9 cellular contexts compared by ENCODE assay signal in the genomic region with DNA sequence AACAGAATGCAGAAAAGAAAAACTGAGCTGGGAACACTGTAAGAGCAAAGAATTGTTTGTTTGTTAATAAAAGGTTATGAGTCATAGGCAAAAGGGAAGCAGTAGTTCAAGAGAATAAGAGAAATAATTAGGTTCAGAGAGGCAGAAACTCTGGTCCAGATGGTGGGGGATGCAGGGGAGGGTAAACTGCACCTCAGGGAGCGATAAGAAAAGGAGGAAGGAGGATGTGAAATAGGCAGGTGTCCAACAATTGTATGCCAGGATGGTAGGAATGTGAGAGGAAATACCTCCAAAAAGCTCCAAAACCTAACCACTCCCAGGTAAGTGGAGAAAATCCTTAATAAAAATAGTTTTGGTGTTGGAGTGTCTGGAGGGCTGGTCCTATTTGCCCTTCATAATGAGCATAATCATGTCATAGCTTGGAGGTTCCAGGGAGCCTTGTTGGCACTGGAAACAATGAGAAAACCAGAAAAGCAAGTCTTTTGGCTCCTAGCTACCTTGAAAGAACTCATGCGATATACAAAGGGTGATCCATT.
DNase-seq lines count a peak whose midpoint lies in the region; ATAC-seq and TF ChIP-seq lines count a peak whose summit lies in the region.
"Had no signal": no experiment of that assay in that cellular context is flagged by ENCODE, and none has a peak within 500 bp of the region (broad histone marks: within the 10 kb centered on the region; RNA-seq: fewer than 3 reads in every experiment).

No MANE protein-coding gene starts in this region.

- no peaks in the 10 kb centered on the region for H4K20me1 ChIP-seq in OCI-LY7 (ENCODE audit: insufficient read depth, low read length)

- no TSS peak for BruUV-seq in OCI-LY7 (replicated peaks; lab: Mats Ljungman, UMichigan)

- POLR2A ChIA-PET in OCI-LY7 (lab: Charles Lee), result interaction anchor here (0.7 to 1.1 kb wide), 4 partner anchors 9 to 13 kb away, joined by 3 read pairs; no protein-coding TSS in a partner anchor

- H3K9me2 ChIP-seq in OCI-LY7 (ENCODE audit: insufficient read depth, low read length), result no peaks in the 10 kb centered on the region

- H3K36me3 ChIP-seq in OCI-LY7 (ENCODE audit: insufficient read depth, low read length), result no peaks in the 10 kb centered on the region
- H3K36me3 ChIP-seq: SJSA1 had no signal

- ATAC-seq in activated T-cell treated with anti-CD3 and anti-CD28 coated beads, Interleukin-2, amount 50 U/mL, for 4 hours, result no peak
- ATAC-seq in GM18505 (IDR thresholded peaks at IDR 0.05; ENCODE audit: unreplicated experiment), result no peak

- H3K4me3 ChIP-seq in OCI-LY7 (ENCODE audit: low read depth, low read length, poor library complexity, severe bottlenecking), result no peak overlapping the region
- H3K4me3 ChIP-seq: SJSA1 had no signal

- intact Hi-C loops in OCI-LY7 (cut with micrococcal nuclease; ENCODE audit: unreplicated experiment), result no loop called here

- H2AFZ ChIP-seq in OCI-LY7 (ENCODE audit: low read length), result peak overlapping the region; percentile 13; the same call in 1 of the 2 replicates

- DNase-seq in CD1c-positive myeloid dendritic cell (ENCODE audit: extremely low spot score), result peak; percentile 52
- DNase-seq in HCEC 1CT, result peak; percentile 18
- DNase-seq in OCI-LY7 (ENCODE audit: low spot score), result no peak
- peak; percentile 31 for DNase-seq in left kidney (ENCODE audit: low read depth, low spot score)
- DNase-seq in DMS114 treated with DMSO at 0.1 percent for 48 hours (lab: John Stamatoyannopoulos, UW; ENCODE audit: unreplicated experiment), result no peak
- DNase-seq in activated T-cell treated with anti-CD3 and anti-CD28 coated beads, Interleukin-2, amount 50 U/mL, for 4 hours, result no peak
- no peak for DNase-seq in mesenteric fat pad (ENCODE audit: low spot score)

- H3K79me2 ChIP-seq in OCI-LY7 (ENCODE audit: insufficient read depth, low read depth, low read length), result no peaks in the 10 kb centered on the region

- 0 out of 2 replicates have a peak overlapping the region, but pooled peaks have one; percentile 2 for H3K4me2 ChIP-seq in OCI-LY7 (ENCODE audit: low read length)

- no peaks in the 10 kb centered on the region for H3K9me3 ChIP-seq in OCI-LY7 (ENCODE audit: low read length)

- no peak overlapping the region for H3K27ac ChIP-seq in OCI-LY7 (ENCODE audit: low read depth, low read length, poor library complexity, severe bottlenecking)
- H3K27ac ChIP-seq: SJSA1 had no signal

- H3K4me1 Mint-ChIP-seq in activated T-cell treated with anti-CD3 and anti-CD28 coated beads, Interleukin-2, amount 50 U/mL, for 4 hours (ENCODE audit: low read depth), result peaks cover 62% of the 10 kb centered on the region

- no peak for TF ChIP-seq CTCF in OCI-LY7 (conservative IDR thresholded peaks at IDR 0.05; ENCODE audit: low read length)

- H3K36me3 Mint-ChIP-seq in activated T-cell treated with anti-CD3 and anti-CD28 coated beads, Interleukin-2, amount 50 U/mL, for 4 hours (ENCODE audit: insufficient read depth), result no peaks in the 10 kb centered on the region

- CTCF ChIA-PET in OCI-LY7 (lab: Charles Lee; ENCODE audit: unreplicated experiment), result no interaction called here

- H3K4me3 Mint-ChIP-seq in activated T-cell treated with anti-CD3 and anti-CD28 coated beads, Interleukin-2, amount 50 U/mL, for 4 hours, result no peak overlapping the region

- peaks cover 28% of the 10 kb centered on the region for H3K4me1 ChIP-seq in OCI-LY7 (ENCODE audit: insufficient read depth, low read length, poor library complexity, severe bottlenecking)

- no peaks in the 10 kb centered on the region for H3K27me3 Mint-ChIP-seq in activated T-cell treated with anti-CD3 and anti-CD28 coated beads, Interleukin-2, amount 50 U/mL, for 4 hours (ENCODE audit: low read depth)

- H3K9me3 Mint-ChIP-seq in activated T-cell treated with anti-CD3 and anti-CD28 coated beads, Interleukin-2, amount 50 U/mL, for 4 hours, result peaks cover 5% of the 10 kb centered on the region

- no peak for TF ChIP-seq POLR2A in GM18505 (IDR thresholded peaks at IDR 0.05; ENCODE audit: borderline replicate concordance, extremely low read depth, insufficient read depth, insufficient read length)

Comparison
In these comparisons a context has a peak if more than half of its experiments do, and no peak if none do; other contexts are left out.
1. DNase-seq: peak in CD1c-positive myeloid dendritic cell (single experiment), HCEC 1CT (single experiment) and left kidney (single experiment); none in OCI-LY7 (single experiment), DMS114 treated with DMSO at 0.1 percent for 48 hours (single experiment), activated T-cell treated with anti-CD3 and anti-CD28 coated beads, Interleukin-2, amount 50 U/mL, for 4 hours (single experiment) and mesenteric fat pad (single experiment).